8 cellular contexts compared by ENCODE assay signal in the genomic region with DNA sequence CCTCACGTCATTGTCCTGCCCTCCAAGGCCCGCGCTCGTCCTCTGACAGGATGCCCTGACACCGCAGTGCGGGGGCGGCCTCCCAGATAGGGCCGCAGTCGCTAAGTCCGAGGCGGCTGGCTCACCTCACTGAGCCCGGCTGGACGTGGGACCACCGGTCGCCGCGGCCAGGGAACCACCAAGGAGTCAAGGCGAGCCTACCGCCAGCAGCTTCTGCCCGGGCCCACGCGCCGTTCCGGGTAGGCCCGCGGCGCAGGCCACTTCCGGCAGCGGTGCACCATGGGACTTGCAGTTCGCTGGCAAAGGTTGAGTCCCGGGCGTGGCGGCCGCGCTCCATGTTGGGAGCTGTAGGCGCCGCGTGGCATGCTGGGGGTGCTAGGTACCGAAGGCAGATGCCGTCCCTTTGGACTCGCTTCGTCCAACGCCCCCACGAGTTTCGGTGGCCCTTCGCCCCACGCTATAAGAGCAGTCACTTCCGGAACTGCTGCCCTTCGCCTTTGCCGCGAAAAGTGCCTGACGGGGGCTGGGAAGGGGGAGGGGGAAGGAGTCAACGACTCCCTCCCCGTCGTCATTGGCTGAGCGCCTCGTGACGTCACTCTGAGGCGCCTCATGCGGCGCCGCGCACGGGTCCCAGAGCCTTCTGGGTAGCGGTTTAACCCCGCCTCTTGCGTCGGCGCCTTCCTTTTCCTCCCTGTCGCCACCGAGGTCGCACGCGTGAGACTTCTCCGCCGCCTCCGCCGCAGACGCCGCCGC. TPM values are rescaled to one million over a fixed set of nuclear protein-coding genes. Genes with fewer than 3 reads are reported as not detected.
A peak's percentile ranks its signal among the peaks of the same experiment; 100 is the strongest.
DNase-seq lines count a peak whose midpoint lies in the region; ATAC-seq lines count a peak whose summit lies in the region.

TSS of gene RPLP2 (plus strand) at position 681 of the 753 bp plus-strand sequence. CDS start 268 bp downstream, outside the sequence.

- peak; percentile 98 for DNase-seq in DMS 273 (lab: John Stamatoyannopoulos, UW; ENCODE audit: unreplicated experiment)
- DNase-seq in OCI-M2 (lab: John Stamatoyannopoulos, UW; ENCODE audit: unreplicated experiment), result peak; percentile 71
- DNase-seq in activated T-cell treated with anti-CD3 and anti-CD28 coated beads for 4 hours, result peak; percentile 99
- peak; percentile 85 for DNase-seq in epithelial cell of prostate (ENCODE audit: low read depth, low spot score)
- DNase-seq in mucosa of gallbladder (ENCODE audit: low spot score), result peak; percentile 97
- peak; percentile 96 for DNase-seq in stimulated activated CD8-positive, alpha-beta memory T cell treated with anti-CD3 and anti-CD28 coated beads, Interleukin-4, amount 100 ng/mL, for 4 hours (ENCODE audit: low read depth in 2 of 2, low spot score in 1 of 2)

- ATAC-seq in GM21529 (IDR thresholded peaks at IDR 0.05; ENCODE audit: unreplicated experiment), result peak; percentile 72

- H3K27ac Mint-ChIP-seq in IgD-negative memory B cell, result peak within 1 kb of the TSS; percentile 98 to 99 (median 98)

- no peaks in the 10 kb centered on the region for H3K36me3 Mint-ChIP-seq in IgD-negative memory B cell

- H3K27ac ChIP-seq in epithelial cell of prostate, result peak within 1 kb of the TSS; percentile 92

- peaks cover 16 to 22% (median 16%) of the 10 kb centered on the region in 3 donors for H3K4me1 Mint-ChIP-seq in IgD-negative memory B cell

- peak within 1 kb of the TSS; percentile 92 to 98 (median 96) for H3K4me3 Mint-ChIP-seq in IgD-negative memory B cell

- no peaks in the 10 kb centered on the region for H3K9me3 Mint-ChIP-seq in IgD-negative memory B cell

- no peaks in the 10 kb centered on the region for H3K27me3 Mint-ChIP-seq in IgD-negative memory B cell

RNA-seq across cellular contexts. Expression of gene RPLP2, which starts in this region (rescaled TPM):
- polyA plus RNA-seq in IgD-negative memory B cell, result 4,588 TPM
- 1,317 TPM for total RNA-seq in mucosa of gallbladder

Comparison
In these comparisons a context has a peak if more than half of its experiments do, and no peak if none do; other contexts are left out.
1. Peak in every context shown above with its lines: DNase-seq, ATAC-seq and H3K27ac ChIP-seq.